9 cellular contexts compared by ENCODE assay signal in genomic region chr16:4487955-4488481, GRCh38. TPM values are rescaled to one million over a fixed set of nuclear protein-coding genes. Genes with fewer than 3 reads are reported as not detected.
DNase-seq lines count a peak whose midpoint lies in the region; ATAC-seq and TF ChIP-seq lines count a peak whose summit lies in the region.
"Had no signal": no experiment of that assay in that cellular context is flagged by ENCODE, and none has a peak within 500 bp of the region (broad histone marks: within the 10 kb centered on the region; RNA-seq: fewer than 3 reads in every experiment).

No MANE protein-coding gene starts in this region.

- H3K9me3 ChIP-seq in CD4-positive, CD25-positive, alpha-beta regulatory T cell (ENCODE audit: control insufficient read depth in 2 of 2, low read length in 2 of 2): no peaks in the 10 kb centered on the region
- no peaks in the 10 kb centered on the region for H3K9me3 ChIP-seq in trophoblast cell (ENCODE audit: insufficient read depth, low read depth, low read length)

- H3K27me3 ChIP-seq in CD4-positive, CD25-positive, alpha-beta regulatory T cell (ENCODE audit: control insufficient read depth, insufficient read depth, low read length): no peaks in the 10 kb centered on the region
- H3K27me3 ChIP-seq in trophoblast cell (ENCODE audit: insufficient read depth, low read length): no peaks in the 10 kb centered on the region

- peak overlapping the region; percentile 64 for H3K27ac ChIP-seq in CD4-positive, CD25-positive, alpha-beta regulatory T cell (ENCODE audit: insufficient read depth, low read length, poor library complexity, severe bottlenecking)
- no peak overlapping the region for H3K27ac ChIP-seq in trophoblast cell (ENCODE audit: low read depth, low read length)

- no peaks in the 10 kb centered on the region for H3K27me3 Mint-ChIP-seq in CD4-positive, CD25-positive, alpha-beta regulatory T cell
- no peaks in the 10 kb centered on the region for H3K27me3 Mint-ChIP-seq in chondrocyte (ENCODE audit: low read depth)

- H3K36me3 Mint-ChIP-seq in CD4-positive, CD25-positive, alpha-beta regulatory T cell: peaks cover 32% of the 10 kb centered on the region
- H3K36me3 Mint-ChIP-seq in chondrocyte (ENCODE audit: low read depth): peaks cover 5% of the 10 kb centered on the region

- no peak overlapping the region for H4K12ac ChIP-seq in trophoblast cell (ENCODE audit: low read depth, low read length)

- H3K4me3 Mint-ChIP-seq in CD4-positive, CD25-positive, alpha-beta regulatory T cell: peak overlapping the region; percentile 74 to 81 (median 78)
- H3K4me3 Mint-ChIP-seq in chondrocyte (ENCODE audit: unreplicated experiment): no peak overlapping the region

- peaks cover 52% of the 10 kb centered on the region for H3K4me1 ChIP-seq in CD4-positive, CD25-positive, alpha-beta regulatory T cell (ENCODE audit: control insufficient read depth, insufficient read depth, low read length, poor library complexity, severe bottlenecking)
- H3K4me1 ChIP-seq in trophoblast cell (ENCODE audit: control insufficient read depth in 1 of 2, insufficient read depth in 2 of 2, low read length in 2 of 2): no peaks in the 10 kb centered on the region

- H3K27ac Mint-ChIP-seq in CD4-positive, CD25-positive, alpha-beta regulatory T cell: peak overlapping the region; percentile 90 to 98 (median 96)
- H3K27ac Mint-ChIP-seq in chondrocyte (ENCODE audit: unreplicated experiment): peak overlapping the region; percentile 93

- no peak for ATAC-seq in CD4-positive, CD25-positive, alpha-beta regulatory T cell (ENCODE audit: low read depth in 2 of 2)

- no peak overlapping the region for H3K9ac ChIP-seq in trophoblast cell (ENCODE audit: low read length)

- no peak overlapping the region for H2BK12ac ChIP-seq in trophoblast cell (ENCODE audit: low read length)

- no peaks in the 10 kb centered on the region for H3K79me1 ChIP-seq in trophoblast cell (ENCODE audit: low read length)

- H3K14ac ChIP-seq in trophoblast cell (ENCODE audit: low read length): no peak overlapping the region

- no peak overlapping the region for H2BK120ac ChIP-seq in trophoblast cell (ENCODE audit: insufficient read depth, low read length, poor library complexity)

- H3K36me3 ChIP-seq in CD4-positive, CD25-positive, alpha-beta regulatory T cell (ENCODE audit: control insufficient read depth, insufficient read depth, low read length): peaks cover 32% of the 10 kb centered on the region
- peaks cover 0 to 3% of the 10 kb centered on the region in 2 experiments for H3K36me3 ChIP-seq in trophoblast cell (ENCODE audit: control insufficient read depth in 1 of 2, insufficient read depth in 2 of 2, low read length in 2 of 2)

- no peak overlapping the region for H3K18ac ChIP-seq in trophoblast cell (ENCODE audit: low read length)

- no peaks in the 10 kb centered on the region for H3K79me2 ChIP-seq in trophoblast cell (ENCODE audit: control insufficient read depth, insufficient read depth, low read length, poor library complexity)

- H2AK5ac ChIP-seq in trophoblast cell (ENCODE audit: low read length): no peak overlapping the region

- no peak for TF ChIP-seq CTCF in chondrocyte (IDR thresholded peaks at IDR 0.05)

- H3K9me3 Mint-ChIP-seq in CD4-positive, CD25-positive, alpha-beta regulatory T cell: no peaks in the 10 kb centered on the region
- no peaks in the 10 kb centered on the region for H3K9me3 Mint-ChIP-seq in chondrocyte (ENCODE audit: low read depth)

- peak overlapping the region; percentile 68 for H3K4me3 ChIP-seq in CD4-positive, CD25-positive, alpha-beta regulatory T cell (ENCODE audit: low read depth, low read length)
- H3K4me3 ChIP-seq in trophoblast cell (ENCODE audit: low read depth, low read length): no peak overlapping the region

- H3K4ac ChIP-seq in trophoblast cell (ENCODE audit: low read depth, low read length): no peak overlapping the region

- no peak for DNase-seq in CD4-positive, CD25-positive, alpha-beta regulatory T cell
- peak; percentile 40 for DNase-seq in NCI-H226
- no peak for DNase-seq in chondrocyte (ENCODE audit: low spot score)
- peak; percentile 38 for DNase-seq in mucosa of gallbladder (ENCODE audit: low spot score)
- DNase-seq in trophoblast cell: no peak
- DNase-seq in CD1c-positive myeloid dendritic cell (ENCODE audit: extremely low spot score): no peak
- DNase-seq in NCI-H82 treated with DMSO at 0.1 percent for 48 hours (lab: John Stamatoyannopoulos, UW; ENCODE audit: unreplicated experiment): no peak
- no peak for DNase-seq in NCI-H187 (lab: John Stamatoyannopoulos, UW)
- DNase-seq: anterior cingulate cortex had no signal

- no peak overlapping the region for H3K4me2 ChIP-seq in trophoblast cell (ENCODE audit: low read length)

- no peak overlapping the region for H3K23ac ChIP-seq in trophoblast cell (ENCODE audit: low read length)

- no peak overlapping the region for H2BK5ac ChIP-seq in trophoblast cell (ENCODE audit: low read depth, low read length, poor library complexity)

- peaks cover 12 to 73% (median 50%) of the 10 kb centered on the region in 4 donors for H3K4me1 Mint-ChIP-seq in CD4-positive, CD25-positive, alpha-beta regulatory T cell
- peaks cover 16% of the 10 kb centered on the region for H3K4me1 Mint-ChIP-seq in chondrocyte (ENCODE audit: low read depth)

- no peak overlapping the region for H2AFZ ChIP-seq in trophoblast cell (ENCODE audit: insufficient read depth, low read length, poor library complexity)

- no peak overlapping the region for H4K91ac ChIP-seq in trophoblast cell (ENCODE audit: low read depth, low read length)

- no CpG with 5 or more reads among the region's 5 CpGs for WGBS in trophoblast cell (ENCODE audit: extremely low coverage, insufficient coverage, insufficient read length)

- H4K8ac ChIP-seq in trophoblast cell (ENCODE audit: low read depth, low read length): no peak overlapping the region

RNA-seq across cellular contexts. Expression of gene HMOX2, which starts 11.8 kb away (rescaled TPM):
- total RNA-seq in CD4-positive, CD25-positive, alpha-beta regulatory T cell: 41.2 TPM
- polyA plus RNA-seq in CD4-positive, CD25-positive, alpha-beta regulatory T cell: 100 to 1,000 TPM; 104 to 145 (median 126) TPM
- total RNA-seq in chondrocyte (45.9 to 69.4 TPM (median 46.4 TPM) in 3 replicates), mucosa of gallbladder (85.2 TPM)
- polyA plus RNA-seq in trophoblast cell (2013): 31.1 and 32.4 TPM in 2 replicates

RNA-seq across cellular contexts. Expression of gene NMRAL1, which starts 13.6 kb away (rescaled TPM):
- total RNA-seq in CD4-positive, CD25-positive, alpha-beta regulatory T cell: 40.7 TPM
- polyA plus RNA-seq in CD4-positive, CD25-positive, alpha-beta regulatory T cell: 10 to 100 TPM; 45.6 to 61.7 (median 51.6) TPM
- total RNA-seq in chondrocyte (41.0 to 56.3 TPM (median 44.0 TPM) in 3 replicates), mucosa of gallbladder (58.9 TPM)
- 55.3 and 56.9 TPM in 2 replicates for polyA plus RNA-seq in trophoblast cell (2013)

RNA-seq across cellular contexts. Expression of gene CDIP1, which starts 50.6 kb away (rescaled TPM):
- 29.8 TPM for total RNA-seq in CD4-positive, CD25-positive, alpha-beta regulatory T cell
- polyA plus RNA-seq in CD4-positive, CD25-positive, alpha-beta regulatory T cell: 10 to 100 TPM; 16.4 to 29.6 (median 20.8) TPM
- total RNA-seq in chondrocyte: 23.9 to 36.8 TPM (median 36.4 TPM) in 3 replicates
- total RNA-seq in mucosa of gallbladder: 38.7 TPM
- 11.1 and 11.9 TPM in 2 replicates for polyA plus RNA-seq in trophoblast cell (2013)

Comparison
In these comparisons a context has a peak if more than half of its experiments do, and no peak if none do; other contexts are left out.
1. DNase-seq: peak in NCI-H226 (single experiment) and mucosa of gallbladder (single experiment); none in CD4-positive, CD25-positive, alpha-beta regulatory T cell (0 of 3), chondrocyte (single experiment), trophoblast cell (0 of 2), CD1c-positive myeloid dendritic cell (single experiment), NCI-H82 treated with DMSO at 0.1 percent for 48 hours (single experiment) and NCI-H187 (0 of 2).